ENCODE assay signal across 14 cellular contexts in genomic region chr14:21768875-21769257, GRCh38.
DNase-seq lines count a peak whose midpoint lies in the region; ATAC-seq and TF ChIP-seq lines count a peak whose summit lies in the region.
"Had no signal": no experiment of that assay in that cellular context is flagged by ENCODE, and none has a peak within 500 bp of the region (broad histone marks: within the 10 kb centered on the region; RNA-seq: fewer than 3 reads in every experiment).

No MANE protein-coding gene starts in this region.

- in situ Hi-C loops in mammary epithelial cell (cut with MboI; ENCODE audit: low sequenced_read_pairs in 2 of 2), result no loop called here

- H3K9ac ChIP-seq in mammary epithelial cell (ENCODE audit: insufficient read depth, low read length) (no peak overlapping the region), SU-DHL-6 (ENCODE audit: low read length) (no peak overlapping the region)

- no peak overlapping the region for H3K4me2 ChIP-seq in mammary epithelial cell (ENCODE audit: insufficient read depth, low read depth, low read length)
- no peak overlapping the region for H3K4me2 ChIP-seq in SU-DHL-6 (ENCODE audit: low read depth, low read length, poor library complexity, severe bottlenecking)

- H3K27ac ChIP-seq in mammary epithelial cell (ENCODE audit: insufficient read depth, low read depth, low read length) (no peak overlapping the region), SU-DHL-6 (ENCODE audit: low read depth, low read length) (no peak overlapping the region)
- H3K27ac ChIP-seq: VCaP had no signal

- WGBS in mammary epithelial cell (ENCODE audit: low coverage, missing lambda C conversion rate), result 50% methylated on average over 2 of the region's 2 CpGs

- no peaks in the 10 kb centered on the region for H3K27me3 ChIP-seq in mammary epithelial cell (ENCODE audit: insufficient read depth, low read length)
- no peaks in the 10 kb centered on the region for H3K27me3 ChIP-seq in SU-DHL-6 (ENCODE audit: low read length)

- peaks cover 51% of the 10 kb centered on the region for H3K27me3 Mint-ChIP-seq in MCF 10A (ENCODE audit: insufficient read depth, unreplicated experiment)
- peaks cover 2% of the 10 kb centered on the region for H3K27me3 Mint-ChIP-seq in activated naive CD8-positive, alpha-beta T cell
- H3K27me3 Mint-ChIP-seq in stimulated activated naive CD8-positive, alpha-beta T cell treated with anti-CD3 and anti-CD28 coated beads, Interleukin-15, amount 100 ng/mL, for 72 hours, result peaks cover 18% of the 10 kb centered on the region

- POLR2A ChIA-PET in MCF 10A (lab: Yijun Ruan, JAX), result no interaction called here

- H3K4me3 ChIP-seq in mammary epithelial cell (replicated peaks in 1 of 3; ENCODE audit: insufficient read depth in 1 of 3, low read depth in 2 of 3, low read length in 3 of 3) (no peak overlapping the region), SU-DHL-6 (ENCODE audit: insufficient read depth, low read length, poor library complexity, severe bottlenecking) (no peak overlapping the region)

- H3K79me2 ChIP-seq in mammary epithelial cell (ENCODE audit: insufficient read depth, low read length), result no peaks in the 10 kb centered on the region
- no peaks in the 10 kb centered on the region for H3K79me2 ChIP-seq in SU-DHL-6 (ENCODE audit: insufficient read depth, low read length)

- DNase-seq in mammary epithelial cell (no peak), MCF 10A (ENCODE audit: unreplicated experiment) (no peak), putamen (ENCODE audit: low spot score) (no peak), OCI-M1 (lab: John Stamatoyannopoulos, UW) (no peak)
- no peak for DNase-seq in stimulated activated naive CD8-positive, alpha-beta T cell treated with anti-CD3 and anti-CD28 coated beads, Interleukin-15, amount 100 ng/mL, for 72 hours
- DNase-seq: NCI-H1105, NCI-H2029 treated with DMSO at 0.1 percent for 48 hours, NCI-H2227 treated with DMSO at 0.1 percent for 48 hours had no signal

- H3F3A ChIP-seq in SU-DHL-6 (ENCODE audit: insufficient read depth), result no peaks in the 10 kb centered on the region

- dilution Hi-C loops in mammary epithelial cell (cut with HindIII; ENCODE audit: low sequenced_read_pairs), result no loop called here

- peak overlapping the region; percentile 54 for H2AFZ ChIP-seq in mammary epithelial cell (ENCODE audit: low read depth, low read length)
- peak overlapping the region; percentile 5 for H2AFZ ChIP-seq in SU-DHL-6 (ENCODE audit: low read depth, low read length, severe bottlenecking)

- no peaks in the 10 kb centered on the region for H3K9me3 Mint-ChIP-seq in MCF 10A (ENCODE audit: unreplicated experiment)
- H3K9me3 Mint-ChIP-seq in activated naive CD8-positive, alpha-beta T cell (ENCODE audit: low read depth), result no peaks in the 10 kb centered on the region
- H3K9me3 Mint-ChIP-seq in stimulated activated naive CD8-positive, alpha-beta T cell treated with anti-CD3 and anti-CD28 coated beads, Interleukin-15, amount 100 ng/mL, for 72 hours, result peaks cover 0 to 5% of the 10 kb centered on the region in 2 donors
- H3K9me3 Mint-ChIP-seq: dendritic cell treated with granulocyte-macrophage colony-stimulating factor and Interleukin-4, amounts not matched to agents 40 ng/mL and 50 ng/mL, for 4 days had no signal

- no peaks in the 10 kb centered on the region for H3K4me1 Mint-ChIP-seq in MCF 10A (ENCODE audit: insufficient read depth, unreplicated experiment)
- H3K4me1 Mint-ChIP-seq in activated naive CD8-positive, alpha-beta T cell (ENCODE audit: low read depth), result peaks cover 2% of the 10 kb centered on the region
- peaks cover 12% of the 10 kb centered on the region for H3K4me1 Mint-ChIP-seq in stimulated activated naive CD8-positive, alpha-beta T cell treated with anti-CD3 and anti-CD28 coated beads, Interleukin-15, amount 100 ng/mL, for 72 hours

- peaks cover 10% of the 10 kb centered on the region for H3K4me1 ChIP-seq in mammary epithelial cell (ENCODE audit: insufficient read depth, low read length)

- H4K20me1 ChIP-seq in mammary epithelial cell (ENCODE audit: insufficient read depth, low read length) (no peaks in the 10 kb centered on the region), SU-DHL-6 (ENCODE audit: low read depth, low read length) (no peaks in the 10 kb centered on the region)

- intact Hi-C loops in mammary epithelial cell (cut with micrococcal nuclease) (loop anchor here (5.0 kb wide), 1 partner anchor 58 kb away; no protein-coding TSS in a partner anchor), MCF 10A (cut with micrococcal nuclease) (no loop called here)

- no peaks in the 10 kb centered on the region for H3K36me3 Mint-ChIP-seq in MCF 10A (ENCODE audit: insufficient read depth, unreplicated experiment)
- no peaks in the 10 kb centered on the region for H3K36me3 Mint-ChIP-seq in activated naive CD8-positive, alpha-beta T cell

- H3K9me3 ChIP-seq in mammary epithelial cell (replicated peaks; ENCODE audit: insufficient read depth, low read length) (no peaks in the 10 kb centered on the region), SU-DHL-6 (ENCODE audit: insufficient read depth, low read length) (no peaks in the 10 kb centered on the region)

- H3K27ac Mint-ChIP-seq in MCF 10A (ENCODE audit: low read depth, unreplicated experiment), result no peak overlapping the region
- peak overlapping the region; percentile 81 for H3K27ac Mint-ChIP-seq in activated naive CD8-positive, alpha-beta T cell
- peak overlapping the region; percentile 79 to 89 for H3K27ac Mint-ChIP-seq in stimulated activated naive CD8-positive, alpha-beta T cell treated with anti-CD3 and anti-CD28 coated beads, Interleukin-15, amount 100 ng/mL, for 72 hours
- H3K27ac Mint-ChIP-seq: dendritic cell treated with granulocyte-macrophage colony-stimulating factor and Interleukin-4, amounts not matched to agents 40 ng/mL and 50 ng/mL, for 4 days had no signal

- H3K9me2 ChIP-seq in SU-DHL-6 (replicated peaks; ENCODE audit: insufficient read depth, low read length), result no peaks in the 10 kb centered on the region

- no TSS peak for BruUV-seq in mammary epithelial cell (replicated peaks; lab: Mats Ljungman, UMichigan)
- BruUV-seq in MCF 10A (replicated peaks; lab: Mats Ljungman, UMichigan), result no TSS peak

- CTCF ChIA-PET in mammary epithelial cell (lab: Charles Lee; ENCODE audit: low non-redundant PET) (interaction anchor here (1.4 kb wide), 1 partner anchor 83 kb away, joined by 7 read pairs; no protein-coding TSS in a partner anchor), MCF 10A (lab: Yijun Ruan, JAX) (interaction anchor here (0.7 to 1.5 kb wide), 2 partner anchors 24 to 27 kb away, joined by 4 read pairs; no protein-coding TSS in a partner anchor)

- peak; percentile 28 for ATAC-seq in stimulated activated naive CD8-positive, alpha-beta T cell treated with anti-CD3 and anti-CD28 coated beads, Interleukin-15, amount 100 ng/mL, for 72 hours
- ATAC-seq in HG03378 (IDR thresholded peaks at IDR 0.05; ENCODE audit: unreplicated experiment), result no peak
- ATAC-seq: sciatic nerve had no signal

- no peak for TF ChIP-seq CTCF in mammary epithelial cell (conservative IDR thresholded peaks at IDR 0.05 in 1 of 2, IDR thresholded peaks at IDR 0.05 in 1 of 2; ENCODE audit: extremely low read depth in 1 of 2, insufficient read depth in 1 of 2, low read depth in 1 of 2, low read length in 2 of 2)
- TF ChIP-seq CTCF in MCF 10A (IDR thresholded peaks at IDR 0.05; ENCODE audit: unreplicated experiment), result no peak
- no peak for TF ChIP-seq CTCF in SU-DHL-6 (IDR thresholded peaks at IDR 0.05; ENCODE audit: insufficient read depth, low read length, poor library complexity, severe bottlenecking)

- no peak overlapping the region for H3K4me3 Mint-ChIP-seq in MCF 10A (ENCODE audit: unreplicated experiment)
- H3K4me3 Mint-ChIP-seq in activated naive CD8-positive, alpha-beta T cell, result peak overlapping the region; percentile 79
- H3K4me3 Mint-ChIP-seq in stimulated activated naive CD8-positive, alpha-beta T cell treated with anti-CD3 and anti-CD28 coated beads, Interleukin-15, amount 100 ng/mL, for 72 hours, result peak overlapping the region; percentile 50 to 66
- H3K4me3 Mint-ChIP-seq: dendritic cell treated with granulocyte-macrophage colony-stimulating factor and Interleukin-4, amounts not matched to agents 40 ng/mL and 50 ng/mL, for 4 days had no signal

- H3K36me3 ChIP-seq in mammary epithelial cell (ENCODE audit: insufficient read depth, low read length) (no peaks in the 10 kb centered on the region), SU-DHL-6 (ENCODE audit: low read length) (no peaks in the 10 kb centered on the region)
